ENCODE assay signal across 1 cellular context in genomic region chr13:110228936-110229904, GRCh38.
TF ChIP-seq lines count a peak whose summit lies in the region.

No MANE protein-coding gene starts in this region.

TF ChIP-seq in SK-N-SH treated with all-trans-retinoic acid at 6 μM for 48 hours, 23 proteins besides CTCF, POLR2A, EP300 and RAD21 (continued from another document):
- TF ChIP-seq, protein P1, sequence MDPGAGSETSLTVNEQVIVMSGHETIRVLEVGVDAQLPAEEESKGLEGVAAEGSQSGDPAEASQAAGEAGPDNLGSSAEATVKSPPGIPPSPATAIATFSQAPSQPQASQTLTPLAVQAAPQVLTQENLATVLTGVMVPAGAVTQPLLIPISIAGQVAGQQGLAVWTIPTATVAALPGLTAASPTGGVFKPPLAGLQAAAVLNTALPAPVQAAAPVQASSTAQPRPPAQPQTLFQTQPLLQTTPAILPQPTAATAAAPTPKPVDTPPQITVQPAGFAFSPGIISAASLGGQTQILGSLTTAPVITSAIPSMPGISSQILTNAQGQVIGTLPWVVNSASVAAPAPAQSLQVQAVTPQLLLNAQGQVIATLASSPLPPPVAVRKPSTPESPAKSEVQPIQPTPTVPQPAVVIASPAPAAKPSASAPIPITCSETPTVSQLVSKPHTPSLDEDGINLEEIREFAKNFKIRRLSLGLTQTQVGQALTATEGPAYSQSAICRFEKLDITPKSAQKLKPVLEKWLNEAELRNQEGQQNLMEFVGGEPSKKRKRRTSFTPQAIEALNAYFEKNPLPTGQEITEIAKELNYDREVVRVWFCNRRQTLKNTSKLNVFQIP (CRISPR knock-in tag; IDR thresholded peaks at IDR 0.05; ENCODE audit: borderline replicate concordance, low read depth) = no peak
- no peak for TF ChIP-seq SNAI2 (CRISPR knock-in tag; IDR thresholded peaks at IDR 0.05)
- no peak for TF ChIP-seq TSHZ2 (CRISPR knock-in tag; IDR thresholded peaks at IDR 0.05)
- no peak for TF ChIP-seq PPARA (CRISPR knock-in tag; IDR thresholded peaks at IDR 0.05; ENCODE audit: borderline replicate concordance)
- TF ChIP-seq BACH2 (CRISPR knock-in tag; IDR thresholded peaks at IDR 0.05; ENCODE audit: borderline replicate concordance) = no peak
- TF ChIP-seq ZC3H10 (CRISPR knock-in tag; IDR thresholded peaks at IDR 0.05) = no peak
- TF ChIP-seq ARNTL (CRISPR knock-in tag; IDR thresholded peaks at IDR 0.05; ENCODE audit: borderline replicate concordance, low read depth) = no peak
- no peak for TF ChIP-seq TOX (CRISPR knock-in tag; IDR thresholded peaks at IDR 0.05; ENCODE audit: borderline replicate concordance)
- no peak for TF ChIP-seq ZNF70 (CRISPR knock-in tag; IDR thresholded peaks at IDR 0.05)
- no peak for TF ChIP-seq CSDC2 (CRISPR knock-in tag; IDR thresholded peaks at IDR 0.05)
